In genomic region chr16:81088836-81089235, GRCh38 we compare ENCODE assay signal across 30 cellular contexts. TPM values are rescaled to one million over a fixed set of nuclear protein-coding genes. Genes with fewer than 3 reads are reported as not detected.
"Had no signal": no experiment of that assay in that cellular context is flagged by ENCODE, and none has a peak within 500 bp of the region (broad histone marks: within the 10 kb centered on the region; RNA-seq: fewer than 3 reads in every experiment).

No MANE protein-coding gene starts in this region.

- H3K9ac ChIP-seq: neural progenitor cell, parathyroid adenoma had no signal

- H3K36me3 Mint-ChIP-seq: immature natural killer cell had no signal

- H3K27me3 Mint-ChIP-seq: naive thymus-derived CD8-positive, alpha-beta T cell; stimulated activated memory B cell treated with anti-CD40 and anti-IgM and Interleukin-4, amounts not matched to agents 10 μg/mL and 1 μg/mL and 100 μg/mL, for 72 hours; stimulated activated naive CD8-positive, alpha-beta T cell treated with anti-CD3 and anti-CD28 coated beads, Interleukin-15, amount 100 ng/mL, for 72 hours had no signal

- H3K4me2 ChIP-seq: neural progenitor cell, smooth muscle cell had no signal

- H3K4me1 ChIP-seq: left lung, lower lobe of right lung, neural progenitor cell, parathyroid adenoma, right atrium auricular region, transverse colon, upper lobe of right lung had no signal

- H3K4me3 Mint-ChIP-seq: immature natural killer cell; naive thymus-derived CD8-positive, alpha-beta T cell; nephron; neural progenitor cell; stimulated activated memory B cell treated with anti-CD40 and anti-IgM and Interleukin-4, amounts not matched to agents 10 μg/mL and 1 μg/mL and 100 μg/mL, for 72 hours; stimulated activated naive CD8-positive, alpha-beta T cell treated with anti-CD3 and anti-CD28 coated beads, Interleukin-15, amount 100 ng/mL, for 72 hours had no signal

- H3K27ac ChIP-seq: left lung, lower lobe of right lung, neural progenitor cell, neutrophil, parathyroid adenoma, right atrium auricular region, thyroid gland, transverse colon, upper lobe of right lung had no signal

- H3K4me1 Mint-ChIP-seq: immature natural killer cell; naive thymus-derived CD8-positive, alpha-beta T cell; neural progenitor cell; stimulated activated memory B cell treated with anti-CD40 and anti-IgM and Interleukin-4, amounts not matched to agents 10 μg/mL and 1 μg/mL and 100 μg/mL, for 72 hours had no signal

- H3K9me3 Mint-ChIP-seq: immature natural killer cell; naive thymus-derived CD8-positive, alpha-beta T cell; nephron; neural progenitor cell; stimulated activated memory B cell treated with anti-CD40 and anti-IgM and Interleukin-4, amounts not matched to agents 10 μg/mL and 1 μg/mL and 100 μg/mL, for 72 hours; stimulated activated naive CD8-positive, alpha-beta T cell treated with anti-CD3 and anti-CD28 coated beads, Interleukin-15, amount 100 ng/mL, for 72 hours had no signal

- H3K36me3 ChIP-seq: neutrophil, right atrium auricular region, right lobe of liver, thyroid gland, transverse colon had no signal

- H3K27me3 ChIP-seq: left lung, neural progenitor cell, neutrophil, right atrium auricular region, right lobe of liver, thyroid gland, transverse colon, upper lobe of right lung had no signal

- H2AFZ ChIP-seq: neural progenitor cell, parathyroid adenoma had no signal

- DNase-seq: hypothalamus; immature natural killer cell; kidney; left colon; left lung; lower lobe of right lung; mammary epithelial cell; mesenchymal stem cell; naive thymus-derived CD8-positive, alpha-beta T cell; occipital lobe; right lobe of liver; stimulated activated CD4-positive, alpha-beta T cell treated with anti-CD3 and anti-CD28 coated beads, Interleukin-1b, Interleukin-23, amount 100 ng/mL, for 48 hours; stimulated activated CD4-positive, alpha-beta T cell treated with anti-CD3 and anti-CD28 coated beads, Interleukin-2, amount 100 ng/mL, for 48 hours; stimulated activated CD4-positive, alpha-beta T cell treated with anti-CD3 and anti-CD28 coated beads, Interleukin-4, amount 100 ng/mL, for 4 hours; stimulated activated CD8-positive, alpha-beta memory T cell treated with anti-CD3 and anti-CD28 coated beads, Interleukin-4, amount 100 ng/mL, for 48 hours; stimulated activated naive CD4-positive, alpha-beta T cell treated with Interleukin-2 at 50 U/mL for 16 hours; stimulated activated naive CD8-positive, alpha-beta T cell treated with anti-CD3 and anti-CD28 coated beads, Interleukin-15, amount 100 ng/mL, for 72 hours; substantia nigra; thyroid gland; transverse colon; upper lobe of right lung had no signal

- H3K4me3 ChIP-seq: left lung, lower lobe of right lung, neural progenitor cell, right atrium auricular region, right lobe of liver, smooth muscle cell, thyroid gland, transverse colon, upper lobe of right lung had no signal

- H3K27ac Mint-ChIP-seq: immature natural killer cell; nephron; neural progenitor cell; stimulated activated memory B cell treated with anti-CD40 and anti-IgM and Interleukin-4, amounts not matched to agents 10 μg/mL and 1 μg/mL and 100 μg/mL, for 72 hours; stimulated activated naive CD8-positive, alpha-beta T cell treated with anti-CD3 and anti-CD28 coated beads, Interleukin-15, amount 100 ng/mL, for 72 hours had no signal

- H3K9me3 ChIP-seq: left lung, lower lobe of right lung, neutrophil, right atrium auricular region, right lobe of liver, thyroid gland, transverse colon, upper lobe of right lung had no signal

RNA-seq across cellular contexts. Expression of gene C16orf46, which starts 11.8 kb away (rescaled TPM):
- total RNA-seq: lower lobe of right lung, osteocyte, skeletal muscle tissue had no signal
